In genomic region chr7:92527300-92528187, GRCh38 we compare ENCODE assay signal across 8 cellular contexts. TPM values are rescaled to one million over a fixed set of nuclear protein-coding genes. Genes with fewer than 3 reads are reported as not detected.
DNase-seq lines count a peak whose midpoint lies in the region; ATAC-seq and TF ChIP-seq lines count a peak whose summit lies in the region.

No MANE protein-coding gene starts in this region.

- peaks cover 13% of the 10 kb centered on the region for H3K36me3 Mint-ChIP-seq in osteocyte (ENCODE audit: unreplicated experiment)
- H3K36me3 Mint-ChIP-seq in type B pancreatic cell, result peaks cover 12% of the 10 kb centered on the region

- ATAC-seq in GM21447 (IDR thresholded peaks at IDR 0.05; ENCODE audit: unreplicated experiment), result peak; percentile 36

- H3K27ac Mint-ChIP-seq in osteocyte (ENCODE audit: unreplicated experiment), result peak overlapping the region; percentile 87
- H3K27ac Mint-ChIP-seq in type B pancreatic cell, result peak overlapping the region; percentile 99

- peak; percentile 19 for TF ChIP-seq CTCF in osteocyte (IDR thresholded peaks at IDR 0.05)
- peak; percentile 60 for TF ChIP-seq CTCF in type B pancreatic cell (conservative IDR thresholded peaks at IDR 0.05)

- no peaks in the 10 kb centered on the region for H3K27me3 Mint-ChIP-seq in osteocyte (ENCODE audit: unreplicated experiment)
- peaks cover 3% of the 10 kb centered on the region for H3K27me3 Mint-ChIP-seq in type B pancreatic cell

- no peaks in the 10 kb centered on the region for H3K9me3 Mint-ChIP-seq in osteocyte (ENCODE audit: unreplicated experiment)
- no peaks in the 10 kb centered on the region for H3K9me3 Mint-ChIP-seq in type B pancreatic cell

- DNase-seq in DMS 273 (lab: John Stamatoyannopoulos, UW; ENCODE audit: unreplicated experiment) (peak; percentile 92), HuH-7.5 (ENCODE audit: low spot score) (peak; percentile 55), SIG-M5 (lab: John Stamatoyannopoulos, UW) (peak; percentile 8), globus pallidus (ENCODE audit: low spot score) (peak; percentile 24), osteocyte (ENCODE audit: extremely low spot score, unreplicated experiment) (no peak), type B pancreatic cell (ENCODE audit: extremely low spot score, unreplicated experiment) (peak; percentile 74)
- peak; percentile 64 for DNase-seq in activated naive CD4-positive, alpha-beta T cell treated with Interleukin-2 at 50 U/mL for 16 hours

- H3K4me3 Mint-ChIP-seq in osteocyte (ENCODE audit: unreplicated experiment) (peak overlapping the region; percentile 88), type B pancreatic cell (peak overlapping the region; percentile 99)

- peaks cover 23% of the 10 kb centered on the region for H3K4me1 Mint-ChIP-seq in osteocyte (ENCODE audit: unreplicated experiment)
- H3K4me1 Mint-ChIP-seq in type B pancreatic cell (ENCODE audit: unreplicated experiment), result peaks cover 19% of the 10 kb centered on the region

RNA-seq across cellular contexts. Expression of gene PEX1, which starts 0.8 kb away (rescaled TPM):
- total RNA-seq in osteocyte (16.2 and 17.0 TPM in 2 replicates), type B pancreatic cell (ENCODE audit: low replicate concordance) (19.7 and 22.2 TPM in 2 replicates)

RNA-seq across cellular contexts. Expression of gene RBM48, which starts 1.1 kb away (rescaled TPM):
- 14.0 and 15.5 TPM in 2 replicates for total RNA-seq in osteocyte
- 14.4 and 17.0 TPM in 2 replicates for total RNA-seq in type B pancreatic cell (ENCODE audit: low replicate concordance)

RNA-seq across cellular contexts. Expression of gene ERVW-1, which starts 49.8 kb away (rescaled TPM):
- total RNA-seq in osteocyte (not detected in 2 replicates), type B pancreatic cell (ENCODE audit: low replicate concordance) (0.12 and 1.2 TPM in 2 replicates)
